In genomic region chr12:75978677-75979076, GRCh38 we compare ENCODE assay signal across 10 cellular contexts. TPM values are rescaled to one million over a fixed set of nuclear protein-coding genes. Genes with fewer than 3 reads are reported as not detected.
DNase-seq lines count a peak whose midpoint lies in the region; ATAC-seq and TF ChIP-seq lines count a peak whose summit lies in the region.
"Had no signal": no experiment of that assay in that cellular context is flagged by ENCODE, and none has a peak within 500 bp of the region (broad histone marks: within the 10 kb centered on the region; RNA-seq: fewer than 3 reads in every experiment).

No MANE protein-coding gene starts in this region.

- POLR2A ChIA-PET in PC-9 (lab: Charles Lee; ENCODE audit: unreplicated experiment): interaction anchor here (0.7 kb wide), 1 partner anchor 51 kb away, joined by 5 read pairs; no protein-coding TSS in a partner anchor

- H3K27me3 ChIP-seq in PC-9 (ENCODE audit: insufficient read depth, low read depth): no peaks in the 10 kb centered on the region
- H3K27me3 ChIP-seq in neuronal stem cell (ENCODE audit: control insufficient read depth in 3 of 3, insufficient read depth in 3 of 3, low read depth in 1 of 3, low read length in 3 of 3): no peaks in the 10 kb centered on the region

- no peak for TF ChIP-seq CTCF in CD14-positive monocyte (IDR thresholded peaks at IDR 0.05)
- TF ChIP-seq CTCF in PC-9 (conservative IDR thresholded peaks at IDR 0.05): no peak

- peaks cover 0 to 3% (median 0%) of the 10 kb centered on the region in 7 donors for H3K9me3 Mint-ChIP-seq in CD14-positive monocyte
- H3K9me3 Mint-ChIP-seq in central memory CD8-positive, alpha-beta T cell: no peaks in the 10 kb centered on the region

- H3K36me3 ChIP-seq in PC-9 (ENCODE audit: low read depth) (no peaks in the 10 kb centered on the region), neuronal stem cell (replicated peaks in 1 of 2; ENCODE audit: control insufficient read depth in 2 of 2, insufficient read depth in 2 of 2, low read length in 2 of 2) (no peaks in the 10 kb centered on the region)
- H3K36me3 ChIP-seq: prostate gland had no signal

- H4K91ac ChIP-seq in neuronal stem cell (ENCODE audit: low read depth, low read length, poor library complexity): no peak overlapping the region

- no peaks in the 10 kb centered on the region for H3K79me2 ChIP-seq in PC-9 (ENCODE audit: low read depth)

- no peak overlapping the region for H2BK15ac ChIP-seq in neuronal stem cell (ENCODE audit: low read length)

- H2BK120ac ChIP-seq in neuronal stem cell (ENCODE audit: low read depth, low read length): no peak overlapping the region

- H3K27ac ChIP-seq in PC-9 (peak overlapping the region; percentile 99), neuronal stem cell (replicated peaks; ENCODE audit: low read length) (no peak overlapping the region)

- peaks cover 57% of the 10 kb centered on the region for H3F3A ChIP-seq in PC-9 (ENCODE audit: insufficient read depth, low read depth)

- H3K79me1 ChIP-seq in neuronal stem cell (ENCODE audit: low read depth, low read length): no peaks in the 10 kb centered on the region

- intact Hi-C loops in CD14-positive monocyte (cut with micrococcal nuclease) (loop anchor here (5.0 to 10.0 kb wide), 3 partner anchors 36 to 46 kb away; no protein-coding TSS in a partner anchor), PC-9 (cut with micrococcal nuclease; ENCODE audit: unreplicated experiment) (loop anchor here (1.0 to 5.0 kb wide), 11 partner anchors 16 to 451 kb away; partner anchors contain the start of gene PHLDA1), posterior cingulate gyrus (cut with DNase I) (no loop called here)

- H3K27me3 Mint-ChIP-seq in CD14-positive monocyte (ENCODE audit: low read depth in 3 of 3): peaks cover 0 to 2% (median 0%) of the 10 kb centered on the region in 3 donors
- H3K27me3 Mint-ChIP-seq in central memory CD8-positive, alpha-beta T cell: no peaks in the 10 kb centered on the region

- H3K4me3 ChIP-seq in PC-9 (peak overlapping the region; percentile 28; the same call in 1 of the 2 replicates), neuronal stem cell (ENCODE audit: low read length in 2 of 2) (no peak overlapping the region)
- H3K4me3 ChIP-seq: prostate gland had no signal

- H3K9me2 ChIP-seq in PC-9 (ENCODE audit: insufficient read depth): no peaks in the 10 kb centered on the region

- H3K9me3 ChIP-seq in PC-9 (ENCODE audit: insufficient read depth, low read depth) (no peaks in the 10 kb centered on the region), neuronal stem cell (replicated peaks in 1 of 2; ENCODE audit: control insufficient read depth in 2 of 2, insufficient read depth in 1 of 2, low read depth in 1 of 2, low read length in 2 of 2) (no peaks in the 10 kb centered on the region)
- H3K9me3 ChIP-seq: prostate gland had no signal

- H3K4me1 Mint-ChIP-seq in CD14-positive monocyte: peaks cover 73% of the 10 kb centered on the region
- peaks cover 28% of the 10 kb centered on the region for H3K4me1 Mint-ChIP-seq in central memory CD8-positive, alpha-beta T cell

- WGBS in neuronal stem cell (ENCODE audit: extremely low coverage in 2 of 2, insufficient read length in 2 of 2, insufficient replicate concordance in 1 of 2), 2 donors: no CpG with 5 or more reads among the region's 3 CpGs

- H3K4me2 ChIP-seq in PC-9 (peak overlapping the region; percentile 71), neuronal stem cell (ENCODE audit: insufficient read depth, low read length, poor library complexity, severe bottlenecking) (no peak overlapping the region)

- H4K20me1 ChIP-seq in PC-9 (ENCODE audit: insufficient read depth): no peaks in the 10 kb centered on the region

- no peak overlapping the region for H2AK5ac ChIP-seq in neuronal stem cell (ENCODE audit: low read depth, low read length)

- peak overlapping the region; percentile 98 to 100 (median 99) for H3K27ac Mint-ChIP-seq in CD14-positive monocyte
- H3K27ac Mint-ChIP-seq in central memory CD8-positive, alpha-beta T cell (ENCODE audit: low read depth): peak overlapping the region; percentile 90

- no peak for DNase-seq in CD14-positive monocyte (ENCODE audit: low spot score)
- no peak for DNase-seq in PC-9
- DNase-seq in central memory CD8-positive, alpha-beta T cell (ENCODE audit: low spot score in 2 of 2): no peak
- DNase-seq in neuronal stem cell (ENCODE audit: low spot score): no peak
- DNase-seq in SIG-M5 treated with dmso at 0.1 percent for 504 hours (lab: John Stamatoyannopoulos, UW; ENCODE audit: unreplicated experiment): no peak
- DNase-seq in NCI-H524 treated with DMSO at 0.1 percent for 48 hours (lab: John Stamatoyannopoulos, UW): no peak
- DNase-seq in posterior cingulate gyrus: no peak
- DNase-seq in DMS153 (lab: John Stamatoyannopoulos, UW): no peak
- DNase-seq: NCI-H1092 had no signal

- no peak overlapping the region for H3K23ac ChIP-seq in neuronal stem cell (ENCODE audit: low read depth, low read length, poor library complexity)

- H3K18ac ChIP-seq in neuronal stem cell (ENCODE audit: low read length): no peak overlapping the region

- H2AFZ ChIP-seq in PC-9: no peak overlapping the region
- peak overlapping the region; percentile 79 for H2AFZ ChIP-seq in neuronal stem cell (ENCODE audit: low read length)

- H4K8ac ChIP-seq in neuronal stem cell (ENCODE audit: low read depth, low read length): no peak overlapping the region

- no peak overlapping the region for H3K9ac ChIP-seq in neuronal stem cell (ENCODE audit: low read depth, low read length, poor library complexity)

- no peak overlapping the region for H3K4ac ChIP-seq in neuronal stem cell (ENCODE audit: low read length)

- H2BK5ac ChIP-seq in neuronal stem cell (ENCODE audit: low read length): no peak overlapping the region

- no TSS peak for BruUV-seq in PC-9 (replicated peaks; lab: Mats Ljungman, UMichigan)

- no peak for ATAC-seq in central memory CD8-positive, alpha-beta T cell (replicated peaks; ENCODE audit: extremely low read depth, poor library complexity, severe bottlenecking)

- H3K4me3 Mint-ChIP-seq in CD14-positive monocyte: peak overlapping the region in 1 of 2 donors; percentile 26
- H3K4me3 Mint-ChIP-seq in central memory CD8-positive, alpha-beta T cell: no peak overlapping the region

- CTCF ChIA-PET in PC-9 (lab: Charles Lee): interaction anchor here (0.5 kb wide), 1 partner anchor 45 kb away, joined by 10 read pairs; no protein-coding TSS in a partner anchor

- H3K14ac ChIP-seq in neuronal stem cell (ENCODE audit: low read length): no peak overlapping the region

- peaks cover 0 to 12% of the 10 kb centered on the region in 2 donors for H3K36me3 Mint-ChIP-seq in CD14-positive monocyte
- peaks cover 5% of the 10 kb centered on the region for H3K36me3 Mint-ChIP-seq in central memory CD8-positive, alpha-beta T cell (ENCODE audit: insufficient read depth)

- H3K4me1 ChIP-seq in PC-9 (replicated peaks; ENCODE audit: insufficient read depth) (peaks cover 65% of the 10 kb centered on the region), neuronal stem cell (ENCODE audit: control insufficient read depth in 2 of 2, insufficient read depth in 1 of 2, low read depth in 1 of 2, low read length in 2 of 2) (peaks cover 14 to 25% of the 10 kb centered on the region in 2 donors)
- H3K4me1 ChIP-seq: prostate gland had no signal

- no peak overlapping the region for H2BK12ac ChIP-seq in neuronal stem cell (ENCODE audit: low read length)

RNA-seq across cellular contexts. Expression of gene PHLDA1, which starts 52.9 kb away (rescaled TPM):
- 1 to 10 TPM; 1.1 to 1.6 TPM for polyA plus RNA-seq in CD14-positive monocyte
- total RNA-seq in PC-9 (2021): 29.1 and 38.3 TPM in 2 replicates
- 0.73 TPM for polyA plus RNA-seq in neuronal stem cell (2013, experiment 1 of 2)
- polyA plus RNA-seq in neuronal stem cell (2013, experiment 2 of 2): 0.76 TPM
